24 cellular contexts compared by ENCODE assay signal in genomic region chr4:174389439-174389838, GRCh38.
"Had no signal": no experiment of that assay in that cellular context is flagged by ENCODE, and none has a peak within 500 bp of the region (broad histone marks: within the 10 kb centered on the region; RNA-seq: fewer than 3 reads in every experiment).

No MANE protein-coding gene starts in this region.

- H3K4me1 ChIP-seq: parathyroid adenoma had no signal

- H2AFZ ChIP-seq: parathyroid adenoma had no signal

- H3K27ac ChIP-seq: gastroesophageal sphincter, parathyroid adenoma, vagina had no signal

- ATAC-seq: activated naive CD8-positive, alpha-beta T cell treated with anti-CD3 and anti-CD28 coated beads, Interleukin-2, amount 50 U/mL, for 24 hours; gastroesophageal sphincter; left cardiac atrium; right cardiac atrium; T-helper 17 cell had no signal

- H3K4me3 Mint-ChIP-seq: activated B cell treated with CpG ODN at 0.5 μM for 24 hours; activated CD4-positive, alpha-beta memory T cell treated with anti-CD3 and anti-CD28 coated beads for 36 hours; activated naive CD8-positive, alpha-beta T cell treated with anti-CD3 and anti-CD28 coated beads, Interleukin-2, amount 50 U/mL, for 24 hours; activated T-cell treated with anti-CD3 and anti-CD28 coated beads, Interleukin-2, amount 50 U/mL, for 72 hours; dendritic cell treated with granulocyte-macrophage colony-stimulating factor and Interleukin-4, amounts not matched to agents 40 ng/mL and 50 ng/mL, for 4 days; T-helper 17 cell had no signal

- H3K9me3 ChIP-seq: esophagus squamous epithelium, gastroesophageal sphincter, vagina had no signal

- H3K9ac ChIP-seq: parathyroid adenoma had no signal

- H3K4me3 ChIP-seq: esophagus squamous epithelium, gastroesophageal sphincter, vagina had no signal

- H3K4me1 Mint-ChIP-seq: T-helper 17 cell had no signal

- H3K9me3 Mint-ChIP-seq: activated B cell treated with CpG ODN at 0.5 μM for 24 hours; activated CD4-positive, alpha-beta memory T cell treated with anti-CD3 and anti-CD28 coated beads for 36 hours; activated naive CD8-positive, alpha-beta T cell treated with anti-CD3 and anti-CD28 coated beads, Interleukin-2, amount 50 U/mL, for 24 hours; dendritic cell treated with granulocyte-macrophage colony-stimulating factor and Interleukin-4, amounts not matched to agents 40 ng/mL and 50 ng/mL, for 4 days had no signal

- H3K79me2 ChIP-seq: parathyroid adenoma had no signal

- H3K36me3 ChIP-seq: esophagus squamous epithelium, gastroesophageal sphincter, vagina had no signal

- H3K27me3 Mint-ChIP-seq: activated B cell treated with CpG ODN at 0.5 μM for 24 hours; activated CD4-positive, alpha-beta memory T cell treated with anti-CD3 and anti-CD28 coated beads for 36 hours; activated naive CD8-positive, alpha-beta T cell treated with anti-CD3 and anti-CD28 coated beads, Interleukin-2, amount 50 U/mL, for 24 hours; dendritic cell treated with granulocyte-macrophage colony-stimulating factor and Interleukin-4, amounts not matched to agents 40 ng/mL and 50 ng/mL, for 4 days had no signal

- H3K36me3 Mint-ChIP-seq: activated CD4-positive, alpha-beta memory T cell treated with anti-CD3 and anti-CD28 coated beads for 36 hours had no signal

- H3K27ac Mint-ChIP-seq: activated B cell treated with CpG ODN at 0.5 μM for 24 hours; activated CD4-positive, alpha-beta memory T cell treated with anti-CD3 and anti-CD28 coated beads for 36 hours; activated naive CD8-positive, alpha-beta T cell treated with anti-CD3 and anti-CD28 coated beads, Interleukin-2, amount 50 U/mL, for 24 hours; activated T-cell treated with anti-CD3 and anti-CD28 coated beads, Interleukin-2, amount 50 U/mL, for 72 hours; dendritic cell treated with granulocyte-macrophage colony-stimulating factor and Interleukin-4, amounts not matched to agents 40 ng/mL and 50 ng/mL, for 4 days; T-helper 17 cell had no signal

- FAIRE-seq: endothelial cell of umbilical vein, islet of Langerhans had no signal

- H3K27me3 ChIP-seq: esophagus squamous epithelium, gastroesophageal sphincter, vagina had no signal

- DNase-seq: activated B cell treated with CpG ODN at 0.5 μM for 24 hours; activated CD4-positive, alpha-beta memory T cell treated with anti-CD3 and anti-CD28 coated beads for 36 hours; activated CD4-positive, alpha-beta T cell treated with anti-CD3 and anti-CD28 coated beads for 48 hours; activated effector memory CD4-positive, alpha-beta T cell treated with anti-CD3 and anti-CD28 coated beads, Interleukin-2, amount 50 U/mL, for 16 hours; activated naive CD4-positive, alpha-beta T cell treated with anti-CD3 and anti-CD28 coated beads, Interleukin-2, amount 50 U/mL, for 16 hours; activated naive CD8-positive, alpha-beta T cell treated with anti-CD3 and anti-CD28 coated beads, Interleukin-2, amount 50 U/mL, for 24 hours; activated T-cell treated with anti-CD3 and anti-CD28 coated beads, Interleukin-2, amount 50 U/mL, for 72 hours; effector memory CD4-positive, alpha-beta T cell; esophagus squamous epithelium; head of caudate nucleus; hypothalamus; left cardiac atrium; mesenchymal stem cell; nucleus accumbens; right cardiac atrium; stimulated activated CD4-positive, alpha-beta T cell treated with anti-CD3 and anti-CD28 coated beads, Interleukin-1b, Interleukin-23, amount 100 ng/mL, for 48 hours; T-helper 17 cell; trophoblast cell had no signal
